1 cellular context compared by ENCODE assay signal in genomic region chr1:113871597-113872113, GRCh38.
TF ChIP-seq lines count a peak whose summit lies in the region.

Gene PTPN22, minus strand, starts transcription at chr1:113871712.

TF ChIP-seq in K562, 482 proteins besides CTCF, POLR2A, EP300 and RAD21 (continued from another document and continues in another):
- TF ChIP-seq CEBPZ (IDR thresholded peaks at IDR 0.05; ENCODE audit: borderline replicate concordance, low read depth, low read length): no peak
- peak; percentile 41; the same call in 1 of the 2 replicates for TF ChIP-seq TOE1 (IDR thresholded peaks at IDR 0.05; ENCODE audit: borderline replicate concordance)
- no peak for TF ChIP-seq TOE1 (CRISPR knock-in tag; IDR thresholded peaks at IDR 0.05; ENCODE audit: borderline replicate concordance, low read depth)
- no peak for TF ChIP-seq CBX3 (IDR thresholded peaks at IDR 0.05; ENCODE audit: borderline replicate concordance in 1 of 2, low read length in 2 of 2)
- no peak for TF ChIP-seq E2F1 (CRISPR knock-in tag; IDR thresholded peaks at IDR 0.05)
- TF ChIP-seq ZNF316 (IDR thresholded peaks at IDR 0.05): no peak
- TF ChIP-seq, protein P1, sequence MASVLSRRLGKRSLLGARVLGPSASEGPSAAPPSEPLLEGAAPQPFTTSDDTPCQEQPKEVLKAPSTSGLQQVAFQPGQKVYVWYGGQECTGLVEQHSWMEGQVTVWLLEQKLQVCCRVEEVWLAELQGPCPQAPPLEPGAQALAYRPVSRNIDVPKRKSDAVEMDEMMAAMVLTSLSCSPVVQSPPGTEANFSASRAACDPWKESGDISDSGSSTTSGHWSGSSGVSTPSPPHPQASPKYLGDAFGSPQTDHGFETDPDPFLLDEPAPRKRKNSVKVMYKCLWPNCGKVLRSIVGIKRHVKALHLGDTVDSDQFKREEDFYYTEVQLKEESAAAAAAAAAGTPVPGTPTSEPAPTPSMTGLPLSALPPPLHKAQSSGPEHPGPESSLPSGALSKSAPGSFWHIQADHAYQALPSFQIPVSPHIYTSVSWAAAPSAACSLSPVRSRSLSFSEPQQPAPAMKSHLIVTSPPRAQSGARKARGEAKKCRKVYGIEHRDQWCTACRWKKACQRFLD (CRISPR knock-in tag; IDR thresholded peaks at IDR 0.05): no peak
- TF ChIP-seq TFE3 (CRISPR knock-in tag; IDR thresholded peaks at IDR 0.05): 0 out of 2 replicates have a peak, but pooled peaks have one; percentile 0
- TF ChIP-seq FOXM1 (IDR thresholded peaks at IDR 0.05; ENCODE audit: low read depth): peak; percentile 45; the same call in 1 of the 2 replicates
- TF ChIP-seq FOXM1 (CRISPR knock-in tag; IDR thresholded peaks at IDR 0.05; ENCODE audit: low read depth): no peak
- TF ChIP-seq GATAD2A (IDR thresholded peaks at IDR 0.05): no peak
- no peak for TF ChIP-seq HNRNPLL (IDR thresholded peaks at IDR 0.05; ENCODE audit: low read depth, low read length, poor library complexity, severe bottlenecking)
- peak; percentile 57 for TF ChIP-seq GABPA (tag; conservative IDR thresholded peaks at IDR 0.05; ENCODE audit: low read depth)
- TF ChIP-seq, protein P2, sequence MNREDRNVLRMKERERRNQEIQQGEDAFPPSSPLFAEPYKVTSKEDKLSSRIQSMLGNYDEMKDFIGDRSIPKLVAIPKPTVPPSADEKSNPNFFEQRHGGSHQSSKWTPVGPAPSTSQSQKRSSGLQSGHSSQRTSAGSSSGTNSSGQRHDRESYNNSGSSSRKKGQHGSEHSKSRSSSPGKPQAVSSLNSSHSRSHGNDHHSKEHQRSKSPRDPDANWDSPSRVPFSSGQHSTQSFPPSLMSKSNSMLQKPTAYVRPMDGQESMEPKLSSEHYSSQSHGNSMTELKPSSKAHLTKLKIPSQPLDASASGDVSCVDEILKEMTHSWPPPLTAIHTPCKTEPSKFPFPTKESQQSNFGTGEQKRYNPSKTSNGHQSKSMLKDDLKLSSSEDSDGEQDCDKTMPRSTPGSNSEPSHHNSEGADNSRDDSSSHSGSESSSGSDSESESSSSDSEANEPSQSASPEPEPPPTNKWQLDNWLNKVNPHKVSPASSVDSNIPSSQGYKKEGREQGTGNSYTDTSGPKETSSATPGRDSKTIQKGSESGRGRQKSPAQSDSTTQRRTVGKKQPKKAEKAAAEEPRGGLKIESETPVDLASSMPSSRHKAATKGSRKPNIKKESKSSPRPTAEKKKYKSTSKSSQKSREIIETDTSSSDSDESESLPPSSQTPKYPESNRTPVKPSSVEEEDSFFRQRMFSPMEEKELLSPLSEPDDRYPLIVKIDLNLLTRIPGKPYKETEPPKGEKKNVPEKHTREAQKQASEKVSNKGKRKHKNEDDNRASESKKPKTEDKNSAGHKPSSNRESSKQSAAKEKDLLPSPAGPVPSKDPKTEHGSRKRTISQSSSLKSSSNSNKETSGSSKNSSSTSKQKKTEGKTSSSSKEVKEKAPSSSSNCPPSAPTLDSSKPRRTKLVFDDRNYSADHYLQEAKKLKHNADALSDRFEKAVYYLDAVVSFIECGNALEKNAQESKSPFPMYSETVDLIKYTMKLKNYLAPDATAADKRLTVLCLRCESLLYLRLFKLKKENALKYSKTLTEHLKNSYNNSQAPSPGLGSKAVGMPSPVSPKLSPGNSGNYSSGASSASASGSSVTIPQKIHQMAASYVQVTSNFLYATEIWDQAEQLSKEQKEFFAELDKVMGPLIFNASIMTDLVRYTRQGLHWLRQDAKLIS (CRISPR knock-in tag; IDR thresholded peaks at IDR 0.05): no peak
- no peak for TF ChIP-seq RUNX1 (IDR thresholded peaks at IDR 0.05; ENCODE audit: low read depth)
- TF ChIP-seq HOXB6 (CRISPR knock-in tag; IDR thresholded peaks at IDR 0.05; ENCODE audit: borderline replicate concordance): no peak
- no peak for TF ChIP-seq CBX1 (IDR thresholded peaks at IDR 0.05; ENCODE audit: low read depth)
- no peak for TF ChIP-seq RBBP5 (IDR thresholded peaks at IDR 0.05; ENCODE audit: borderline replicate concordance, insufficient read depth, low read length, poor library complexity, severe bottlenecking)
- no peak for TF ChIP-seq MCM3 (IDR thresholded peaks at IDR 0.05)
- TF ChIP-seq ZNF561 (CRISPR knock-in tag; conservative IDR thresholded peaks at IDR 0.05): no peak
- TF ChIP-seq HDAC1 (IDR thresholded peaks at IDR 0.05): no peak
- TF ChIP-seq ZNF511 (CRISPR knock-in tag; IDR thresholded peaks at IDR 0.05): no peak
- TF ChIP-seq SRF (CRISPR knock-in tag; IDR thresholded peaks at IDR 0.05): no peak
- TF ChIP-seq ZNF75A (CRISPR knock-in tag; IDR thresholded peaks at IDR 0.05): no peak
- TF ChIP-seq VEZF1 (CRISPR knock-in tag; IDR thresholded peaks at IDR 0.05): peak; percentile 54
- TF ChIP-seq EZH2 (IDR thresholded peaks at IDR 0.05; ENCODE audit: borderline replicate concordance, low read depth, low read length): no peak
- TF ChIP-seq CREB1 (IDR thresholded peaks at IDR 0.05): peak; percentile 29; the same call in 1 of the 2 replicates
- TF ChIP-seq CREB1 (CRISPR knock-in tag; IDR thresholded peaks at IDR 0.05): peak; percentile 53; the same call in 1 of the 2 replicates
- TF ChIP-seq CHD2 (IDR thresholded peaks at IDR 0.05; ENCODE audit: low read depth, low read length): no peak
- no peak for TF ChIP-seq SNAPC5 (CRISPR knock-in tag; IDR thresholded peaks at IDR 0.05)
- TF ChIP-seq, protein P3, sequence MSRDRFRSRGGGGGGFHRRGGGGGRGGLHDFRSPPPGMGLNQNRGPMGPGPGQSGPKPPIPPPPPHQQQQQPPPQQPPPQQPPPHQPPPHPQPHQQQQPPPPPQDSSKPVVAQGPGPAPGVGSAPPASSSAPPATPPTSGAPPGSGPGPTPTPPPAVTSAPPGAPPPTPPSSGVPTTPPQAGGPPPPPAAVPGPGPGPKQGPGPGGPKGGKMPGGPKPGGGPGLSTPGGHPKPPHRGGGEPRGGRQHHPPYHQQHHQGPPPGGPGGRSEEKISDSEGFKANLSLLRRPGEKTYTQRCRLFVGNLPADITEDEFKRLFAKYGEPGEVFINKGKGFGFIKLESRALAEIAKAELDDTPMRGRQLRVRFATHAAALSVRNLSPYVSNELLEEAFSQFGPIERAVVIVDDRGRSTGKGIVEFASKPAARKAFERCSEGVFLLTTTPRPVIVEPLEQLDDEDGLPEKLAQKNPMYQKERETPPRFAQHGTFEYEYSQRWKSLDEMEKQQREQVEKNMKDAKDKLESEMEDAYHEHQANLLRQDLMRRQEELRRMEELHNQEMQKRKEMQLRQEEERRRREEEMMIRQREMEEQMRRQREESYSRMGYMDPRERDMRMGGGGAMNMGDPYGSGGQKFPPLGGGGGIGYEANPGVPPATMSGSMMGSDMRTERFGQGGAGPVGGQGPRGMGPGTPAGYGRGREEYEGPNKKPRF (IDR thresholded peaks at IDR 0.05; ENCODE audit: low read depth, low read length): no peak
- TF ChIP-seq GTF2E2 (tag; IDR thresholded peaks at IDR 0.05): peak; percentile 45; the same call in 1 of the 2 replicates
- no peak for TF ChIP-seq MBD2 (IDR thresholded peaks at IDR 0.05; ENCODE audit: borderline replicate concordance, low read depth)
- TF ChIP-seq PRMT5 (CRISPR knock-in tag; IDR thresholded peaks at IDR 0.05): no peak
- TF ChIP-seq LEF1 (IDR thresholded peaks at IDR 0.05): no peak
- TF ChIP-seq RFX7 (CRISPR knock-in tag; IDR thresholded peaks at IDR 0.05): no peak
- no peak for TF ChIP-seq FOXA1 (IDR thresholded peaks at IDR 0.05; ENCODE audit: borderline replicate concordance)
- TF ChIP-seq, protein P4, sequence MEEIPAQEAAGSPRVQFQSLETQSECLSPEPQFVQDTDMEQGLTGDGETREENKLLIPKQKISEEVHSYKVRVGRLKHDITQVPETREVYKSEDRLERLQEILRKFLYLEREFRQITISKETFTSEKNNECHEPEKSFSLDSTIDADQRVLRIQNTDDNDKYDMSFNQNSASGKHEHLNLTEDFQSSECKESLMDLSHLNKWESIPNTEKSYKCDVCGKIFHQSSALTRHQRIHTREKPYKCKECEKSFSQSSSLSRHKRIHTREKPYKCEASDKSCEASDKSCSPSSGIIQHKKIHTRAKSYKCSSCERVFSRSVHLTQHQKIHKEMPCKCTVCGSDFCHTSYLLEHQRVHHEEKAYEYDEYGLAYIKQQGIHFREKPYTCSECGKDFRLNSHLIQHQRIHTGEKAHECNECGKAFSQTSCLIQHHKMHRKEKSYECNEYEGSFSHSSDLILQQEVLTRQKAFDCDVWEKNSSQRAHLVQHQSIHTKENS (CRISPR knock-in tag; IDR thresholded peaks at IDR 0.05): no peak
- TF ChIP-seq KAT2B (IDR thresholded peaks at IDR 0.05; ENCODE audit: low read depth, low read length): no peak
- no peak for TF ChIP-seq CGGBP1 (CRISPR knock-in tag; IDR thresholded peaks at IDR 0.05)
- no peak for TF ChIP-seq ZNF184 (CRISPR knock-in tag; IDR thresholded peaks at IDR 0.05)
- TF ChIP-seq PHF20 (IDR thresholded peaks at IDR 0.05; ENCODE audit: partially characterized antibody): no peak
- TF ChIP-seq SAFB2 (IDR thresholded peaks at IDR 0.05; ENCODE audit: borderline replicate concordance, low read depth, low read length, severe bottlenecking): no peak
- no peak for TF ChIP-seq CAMTA2 (CRISPR knock-in tag; conservative IDR thresholded peaks at IDR 0.05)
- TF ChIP-seq TAF1 (IDR thresholded peaks at IDR 0.05; ENCODE audit: control insufficient read depth, extremely low read depth, insufficient read depth, low read length, severe bottlenecking): no peak
